In the genomic region with DNA sequence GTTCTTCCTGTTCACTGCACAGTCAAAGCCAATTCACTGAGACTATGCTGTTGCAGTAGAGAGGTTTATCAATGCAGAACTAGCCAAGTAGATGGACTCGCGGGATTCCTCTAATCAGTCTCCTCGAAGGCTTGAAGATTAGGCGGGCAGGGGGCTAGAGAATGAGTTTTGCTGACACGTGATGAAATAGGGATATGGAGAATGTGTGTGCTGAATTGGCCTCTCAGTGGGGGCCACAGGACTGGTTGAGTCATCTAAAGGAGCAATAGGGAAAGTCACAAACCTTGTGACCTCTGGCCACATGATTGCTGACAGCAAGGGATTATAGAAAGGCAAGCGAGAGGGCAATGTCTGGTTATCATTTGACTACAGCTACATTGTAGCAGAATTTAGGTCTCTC, we compare ENCODE assay signal across 2 cellular contexts.
TF ChIP-seq lines count a peak whose summit lies in the region.

No MANE protein-coding gene starts in this region.

TF ChIP-seq in A549, 52 proteins besides CTCF, POLR2A, EP300 and RAD21:
- peak; percentile 53 for TF ChIP-seq MAFK (IDR thresholded peaks at IDR 0.05; ENCODE audit: partially characterized antibody)
- no peak for TF ChIP-seq ESRRA (IDR thresholded peaks at IDR 0.05; ENCODE audit: borderline replicate concordance, low read length)
- TF ChIP-seq RARB (CRISPR knock-in tag; IDR thresholded peaks at IDR 0.05), result no peak
- TF ChIP-seq KDM5A (IDR thresholded peaks at IDR 0.05), result no peak
- TF ChIP-seq ZFP36 (IDR thresholded peaks at IDR 0.05; ENCODE audit: borderline replicate concordance, partially characterized antibody), result no peak

TF ChIP-seq in IMR-90, 13 proteins besides CTCF, POLR2A, EP300 and RAD21:
- TF ChIP-seq CEBPB (IDR thresholded peaks at IDR 0.05; ENCODE audit: low read depth, low read length), result no peak
- no peak for TF ChIP-seq MAZ (IDR thresholded peaks at IDR 0.05; ENCODE audit: borderline replicate concordance, low read depth, low read length)
- TF ChIP-seq MAFK (IDR thresholded peaks at IDR 0.05; ENCODE audit: low read depth, low read length), result 0 out of 2 replicates have a peak, but pooled peaks have one; percentile 11
- TF ChIP-seq RFX5 (IDR thresholded peaks at IDR 0.05; ENCODE audit: low read depth, low read length), result no peak
